Comparison of ENCODE assay signal across 8 cellular contexts in the genomic region with DNA sequence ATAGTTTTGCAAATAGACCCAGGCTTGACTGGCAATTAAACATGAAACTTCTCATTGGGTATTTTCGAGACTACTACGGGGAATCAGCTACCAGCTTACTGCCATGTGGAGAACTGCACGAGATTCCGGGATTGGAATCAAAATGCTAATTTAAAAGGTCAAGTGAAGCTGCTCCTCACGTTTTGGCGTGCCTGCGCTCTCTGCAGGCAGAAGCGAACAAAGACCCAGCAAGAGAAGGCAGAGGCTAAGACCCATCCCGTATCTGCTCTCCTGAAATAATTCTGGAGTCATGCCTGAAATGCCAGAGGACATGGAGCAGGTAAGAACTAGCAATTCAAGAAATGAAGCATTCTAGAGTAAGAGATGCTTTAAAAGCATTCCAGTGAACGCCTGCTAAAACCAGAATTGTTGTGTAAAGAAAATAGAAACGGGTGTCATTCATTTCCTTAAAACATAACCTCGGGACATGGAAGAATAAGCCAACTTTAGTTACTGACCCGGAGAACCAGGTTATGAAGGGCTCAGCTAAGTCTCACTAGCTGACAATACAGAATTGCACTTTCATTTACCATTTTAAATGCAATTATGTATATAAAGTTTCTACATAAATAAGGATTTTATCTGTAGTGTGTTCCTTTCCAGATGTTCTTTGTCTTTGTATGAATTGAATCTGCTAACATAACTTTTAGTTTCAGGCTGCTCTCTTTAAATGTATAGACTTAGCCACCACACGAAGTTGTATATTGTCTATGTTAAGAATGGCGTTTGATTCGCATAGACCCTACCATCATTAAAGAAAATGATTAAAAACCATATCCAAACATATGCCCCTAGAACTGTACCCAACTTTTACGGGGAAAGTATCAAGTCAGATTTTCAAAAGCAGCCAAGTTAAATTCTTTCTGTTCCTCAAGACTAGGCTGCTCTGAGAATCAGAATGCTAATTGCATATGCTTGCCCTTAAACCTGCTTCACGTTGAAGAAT. TPM values are rescaled to one million over a fixed set of nuclear protein-coding genes. Genes with fewer than 3 reads are reported as not detected.
DNase-seq lines count a peak whose midpoint lies in the region; ATAC-seq and TF ChIP-seq lines count a peak whose summit lies in the region.

No MANE protein-coding gene starts in this region.

- H3K79me2 ChIP-seq in osteoblast (ENCODE audit: insufficient read depth, low read length) = peaks cover 30% of the 10 kb centered on the region

- peak overlapping the region; percentile 93 for H3K9ac ChIP-seq in adipocyte (ENCODE audit: low read length)

- BruUV-seq in Panc1 (replicated peaks; lab: Mats Ljungman, UMichigan) = no TSS peak

- H3K4me3 ChIP-seq in HEK293 (ENCODE audit: low read depth, low read length) (peak overlapping the region; percentile 43), Panc1 (ENCODE audit: low read depth in 2 of 2, low read length in 2 of 2) (peak overlapping the region; percentile 88 to 94), adipocyte (ENCODE audit: low read length) (peak overlapping the region; percentile 95), osteoblast (ENCODE audit: insufficient read depth, low read length) (peak overlapping the region; percentile 87)

- H3K27ac ChIP-seq in HEK293 (ENCODE audit: extremely low read depth, low read depth, low read length) = peak overlapping the region; percentile 92
- peak overlapping the region; percentile 99 for H3K27ac ChIP-seq in Panc1 (ENCODE audit: low read length)
- peak overlapping the region; percentile 89 for H3K27ac ChIP-seq in osteoblast (ENCODE audit: low read depth, low read length)

- H3K4me1 ChIP-seq in HEK293 (ENCODE audit: control insufficient read depth, insufficient read depth, low read length) (peaks cover 2% of the 10 kb centered on the region), Panc1 (ENCODE audit: control insufficient read depth, insufficient read depth, low read length) (peaks cover 18% of the 10 kb centered on the region; the same call in 1 of the 2 replicates), adipocyte (ENCODE audit: control insufficient read depth, insufficient read depth, low read length) (peaks cover 37% of the 10 kb centered on the region), osteoblast (ENCODE audit: insufficient read depth, low read length) (peaks cover 48% of the 10 kb centered on the region)

- H3K4me2 ChIP-seq in osteoblast (ENCODE audit: insufficient read depth, low read length) = peak overlapping the region; percentile 99

- peak overlapping the region; percentile 95 for H2AFZ ChIP-seq in osteoblast (ENCODE audit: low read length)

- peak; percentile 49; the same call in 1 of the 2 replicates for TF ChIP-seq CTCF in HEK293 (tag by site-specific recombination; IDR thresholded peaks at IDR 0.05)
- peak; percentile 58 for TF ChIP-seq CTCF in Panc1 (IDR thresholded peaks at IDR 0.05)
- TF ChIP-seq CTCF in osteoblast (IDR thresholded peaks at IDR 0.05; ENCODE audit: extremely low read depth, low read depth, low read length) = peak; percentile 53

- no peaks in the 10 kb centered on the region for H3K27me3 ChIP-seq in Panc1 (ENCODE audit: control insufficient read depth, insufficient read depth, low read length)
- no peaks in the 10 kb centered on the region for H3K27me3 ChIP-seq in adipocyte (replicated peaks; ENCODE audit: control insufficient read depth, insufficient read depth, low read length)
- no peaks in the 10 kb centered on the region for H3K27me3 ChIP-seq in osteoblast (ENCODE audit: insufficient read depth, low read length)

- intact Hi-C loops in Panc1 (cut with micrococcal nuclease; ENCODE audit: unreplicated experiment) (no loop called here), head of caudate nucleus (cut with DNase I) (no loop called here)

- no peaks in the 10 kb centered on the region for H3K36me3 ChIP-seq in HEK293 (ENCODE audit: control insufficient read depth in 2 of 2, insufficient read depth in 1 of 2, low read length in 2 of 2)
- H3K36me3 ChIP-seq in Panc1 (ENCODE audit: control insufficient read depth, insufficient read depth, low read length) = peaks cover 6% of the 10 kb centered on the region; the same call in 1 of the 2 replicates
- H3K36me3 ChIP-seq in adipocyte (ENCODE audit: control insufficient read depth, insufficient read depth, low read length, severe bottlenecking) = no peaks in the 10 kb centered on the region
- no peaks in the 10 kb centered on the region for H3K36me3 ChIP-seq in osteoblast (ENCODE audit: insufficient read depth, low read length)

- H3K9me3 ChIP-seq in HEK293 (ENCODE audit: control insufficient read depth, insufficient read depth, low read depth, low read length) (no peaks in the 10 kb centered on the region), Panc1 (ENCODE audit: control insufficient read depth, insufficient read depth, low read depth, low read length) (no peaks in the 10 kb centered on the region), adipocyte (ENCODE audit: control insufficient read depth, low read length) (no peaks in the 10 kb centered on the region), osteoblast (ENCODE audit: low read depth, low read length) (no peaks in the 10 kb centered on the region)

- CTCF ChIA-PET in HEK293 (lab: Yijun Ruan, JAX) = interaction anchor here (0.6 to 1.2 kb wide), 4 partner anchors 9 to 95 kb away, joined by 3 to 6 read pairs (median 4); no protein-coding TSS in a partner anchor
- CTCF ChIA-PET in Panc1 (lab: Charles Lee) = no interaction called here

- POLR2A ChIA-PET in HEK293 (lab: Yijun Ruan, JAX) = interaction anchor here (1.1 to 2.1 kb wide), 3 partner anchors 42 to 66 kb away, joined by 7 to 49 read pairs (median 23); partner anchors contain the start of genes CCNG1, HMMR and NUDCD2
- POLR2A ChIA-PET in Panc1 (lab: Charles Lee) = interaction anchor here (1.0 kb wide), 1 partner anchor 43 kb away, joined by 12 read pairs; the partner anchor contains the start of genes HMMR and NUDCD2

- peak; percentile 58 for DNase-seq in COLO829 (ENCODE audit: low spot score)
- no peak for DNase-seq in Panc1 (ENCODE audit: low read depth, low spot score)
- DNase-seq in adipocyte (ENCODE audit: low read depth) = peak; percentile 87
- peak; percentile 25 to 80 (median 61) for DNase-seq in head of caudate nucleus
- DNase-seq in osteoblast (ENCODE audit: insufficient read length, low spot score, missing footprints) = peak; percentile 73
- no peak for DNase-seq in cortex of kidney (lab: John Stamatoyannopoulos, UW)
- no peak for DNase-seq in HPDE6-E6E7 (ENCODE audit: extremely low spot score)

- in situ Hi-C loops in Panc1 (cut with HindIII; ENCODE audit: low pct_unique_long_range_greater_than_20kb, low sequenced_read_pairs) = no loop called here

- peaks cover 12% of the 10 kb centered on the region for H4K20me1 ChIP-seq in osteoblast (ENCODE audit: insufficient read depth, low read length)

- ATAC-seq in Panc1 = 0 out of 2 replicates have a peak, but pooled peaks have one; percentile 7

TF ChIP-seq in HEK293, 187 proteins besides CTCF, POLR2A, EP300 and RAD21 (continues in another document):
- TF ChIP-seq ZNF660 (tag by site-specific recombination; IDR thresholded peaks at IDR 0.05) (peak; percentile 48; the same call in 1 of the 2 replicates), ZNF488 (tag by site-specific recombination; IDR thresholded peaks at IDR 0.05) (no peak), ZNF600 (tag by site-specific recombination; IDR thresholded peaks at IDR 0.05) (peak; percentile 37; the same call in 1 of the 2 replicates), ZNF837 (tag by site-specific recombination; IDR thresholded peaks at IDR 0.05) (no peak), ZBTB11 (tag by site-specific recombination; conservative IDR thresholded peaks at IDR 0.05; ENCODE audit: low read depth) (no peak)

RNA-seq across cellular contexts. Expression of gene MAT2B, which starts 2.0 kb away (rescaled TPM):
- 52.1 TPM for total RNA-seq in Panc1 (2021; ENCODE audit: unreplicated experiment)
- 61.2 TPM for polyA plus RNA-seq in Panc1 (2012; ENCODE audit: insufficient read length)
- total RNA-seq in osteoblast = 46.7 and 52.2 TPM in 2 replicates

RNA-seq across cellular contexts. Expression of gene HMMR, which starts 43.0 kb away (rescaled TPM):
- total RNA-seq in Panc1 (2021; ENCODE audit: unreplicated experiment) (42.5 TPM), osteoblast (2.5 and 2.9 TPM in 2 replicates)
- polyA plus RNA-seq in Panc1 (2012; ENCODE audit: insufficient read length) = 10.5 TPM

RNA-seq across cellular contexts. Expression of gene NUDCD2, which starts 43.5 kb away (rescaled TPM):
- total RNA-seq in Panc1 (2021; ENCODE audit: unreplicated experiment) (58.6 TPM), osteoblast (5.9 and 7.2 TPM in 2 replicates)
- polyA plus RNA-seq in Panc1 (2012; ENCODE audit: insufficient read length) = 57.1 TPM

Comparison
In these comparisons a context has a peak if more than half of its experiments do, and no peak if none do; other contexts are left out.
1. DNase-seq: peak in COLO829 (single experiment), adipocyte (single experiment), head of caudate nucleus (42 of 42) and osteoblast (single experiment); none in Panc1 (single experiment), cortex of kidney (single experiment) and HPDE6-E6E7 (single experiment).
2. H3K4me3 ChIP-seq: peak in every context shown above with its lines; median percentile 95 in adipocyte; 91 in Panc1; 87 in osteoblast; 43 in HEK293.
3. RNA of gene HMMR, which starts 43.0 kb away (total RNA-seq): 42.5 TPM in Panc1 (single experiment); 2.5 to 2.9 TPM in osteoblast; every median in the first group is over 10 times any median in the second.
4. Peak in every context shown above with its lines, with median percentiles within 50 percentile points of each other: H3K27ac ChIP-seq and CTCF ChIP-seq.